8 cellular contexts compared by ENCODE assay signal in genomic region chr6:2988426-2989331, GRCh38. TPM values are rescaled to one million over a fixed set of nuclear protein-coding genes. Genes with fewer than 3 reads are reported as not detected.
DNase-seq lines count a peak whose midpoint lies in the region; ATAC-seq and TF ChIP-seq lines count a peak whose summit lies in the region.

No MANE protein-coding gene starts in this region.

- H3K27me3 ChIP-seq in right cardiac atrium (ENCODE audit: control insufficient read depth, insufficient read depth) (no peaks in the 10 kb centered on the region), aorta (ENCODE audit: control insufficient read depth in 1 of 2, insufficient read depth in 2 of 2, low read length in 1 of 2) (no peaks in the 10 kb centered on the region)

- WGBS in right cardiac atrium: under 1% methylated on average over 64 of the region's 64 CpGs
- WGBS in aorta, 2 donors: 0% methylated on average over 58 to 64 of the region's 64 CpGs

- H3K9me3 Mint-ChIP-seq in T-cell: no peaks in the 10 kb centered on the region

- ATAC-seq in HG02763 (IDR thresholded peaks at IDR 0.05; ENCODE audit: unreplicated experiment) (peak; percentile 65), T-cell (replicated peaks in 1 of 4) (peak; percentile 75 to 79 (median 76)), right cardiac atrium (peak; percentile 91 to 93), aorta (ENCODE audit: low FRiP score) (peak; percentile 94)

- peak; percentile 25 for DNase-seq in NCI-H1417 treated with DMSO at 0.1 percent for 48 hours (lab: John Stamatoyannopoulos, UW)
- peak; percentile 35 to 79 (median 64) for DNase-seq in T-cell
- peak; percentile 61 to 99 (median 87) for DNase-seq in anterior cingulate cortex (lab: John Stamatoyannopoulos, UW)
- peak; percentile 95 to 97 (median 96) for DNase-seq in right cardiac atrium
- peak; percentile 88 for DNase-seq in pulmonary artery endothelial cell (ENCODE audit: low read depth, low spot score)
- peak; percentile 97 for DNase-seq in aorta

- H3K9me3 ChIP-seq in right cardiac atrium (ENCODE audit: control insufficient read depth, low read length): no peaks in the 10 kb centered on the region
- H3K9me3 ChIP-seq in aorta (ENCODE audit: control insufficient read depth, low read length): no peaks in the 10 kb centered on the region

- H3K4me3 ChIP-seq in right cardiac atrium (ENCODE audit: low read length) (peak overlapping the region; percentile 85), aorta (ENCODE audit: low read length in 2 of 2) (peak overlapping the region; percentile 86 to 93)

- CTCF ChIA-PET in T-cell (lab: Charles Lee): interaction anchor here (0.5 to 2.8 kb wide), 22 partner anchors 11 to 1029 kb away, joined by 3 to 25 read pairs (median 6); partner anchors contain the start of genes FAM50B (in 1 of the 2), NQO2 (in 1 of the 2), SERPINB1 (in 1 of the 2) and SERPINB6 (in 1 of the 2)

- H3K27ac ChIP-seq in right cardiac atrium (ENCODE audit: low read length): peak overlapping the region; percentile 100
- peak overlapping the region; percentile 78 to 88 for H3K27ac ChIP-seq in aorta (ENCODE audit: low read depth in 1 of 2, low read length in 2 of 2)

- TF ChIP-seq CTCF in GM12873 (IDR thresholded peaks at IDR 0.05; ENCODE audit: insufficient read depth, low read depth, low read length, missing control alignments): peak; percentile 70

- peak overlapping the region; percentile 100 for H3K27ac Mint-ChIP-seq in T-cell

- no peaks in the 10 kb centered on the region for H3K36me3 ChIP-seq in aorta (ENCODE audit: control insufficient read depth in 1 of 2, insufficient read depth in 2 of 2, low read length in 1 of 2)

- intact Hi-C loops in right cardiac atrium (cut with DNase I): loop anchor here in 3 of 4 donors (5.0 to 10.0 kb wide), 5 partner anchors 36 to 144 kb away; partner anchors contain the start of gene SERPINB1 (in 1 of the 3)
- intact Hi-C loops in aorta (cut with DNase I): loop anchor here (2.0 to 5.0 kb wide), 3 partner anchors 18 to 146 kb away; partner anchors contain the start of genes SERPINB1 (in 1 of the 2) and SERPINB6 (in 1 of the 2)

- POLR2A ChIA-PET in T-cell (lab: Charles Lee): interaction anchor here (0.6 to 2.6 kb wide), 8 partner anchors 11 to 147 kb away, joined by 3 to 32 read pairs (median 5); partner anchors contain the start of genes NQO2 (in 1 of the 2) and SERPINB1 (in 1 of the 2)

- H3K4me3 Mint-ChIP-seq in T-cell: peak overlapping the region; percentile 92 to 93 (median 93)

- H3K4me1 Mint-ChIP-seq in T-cell: peaks cover 23 to 37% (median 30%) of the 10 kb centered on the region in 3 donors

- H3K27me3 Mint-ChIP-seq in T-cell: no peaks in the 10 kb centered on the region

- no peaks in the 10 kb centered on the region for H3K36me3 Mint-ChIP-seq in T-cell

- peaks cover 2% of the 10 kb centered on the region for H3K4me1 ChIP-seq in right cardiac atrium (ENCODE audit: control insufficient read depth, insufficient read depth, low read length)
- peaks cover 0 to 3% of the 10 kb centered on the region in 2 donors for H3K4me1 ChIP-seq in aorta (ENCODE audit: control insufficient read depth in 1 of 2, insufficient read depth in 2 of 2, low read length in 2 of 2)

RNA-seq across cellular contexts. Expression of gene NQO2, which starts 11.0 kb away (rescaled TPM):
- 10 to 100 TPM in 4 of 5 donors, 1 to 10 TPM in 1; 9.1 to 54.6 (median 33.0) TPM for total RNA-seq in T-cell
- 10 to 100 TPM; 38.1 to 60.6 (median 46.8) TPM for total RNA-seq in right cardiac atrium
- 71.0 TPM for polyA plus RNA-seq in right cardiac atrium
- 12.0 and 26.6 TPM in 2 replicates for total RNA-seq in pulmonary artery endothelial cell
- total RNA-seq in aorta: 10 to 100 TPM; 23.2 to 40.3 TPM
- 10 to 100 TPM; 58.6 to 58.9 TPM for polyA plus RNA-seq in aorta

RNA-seq across cellular contexts. Expression of gene SERPINB6, which starts 17.3 kb away (rescaled TPM):
- 10 to 100 TPM; 30.0 to 49.0 (median 38.0) TPM for total RNA-seq in T-cell
- total RNA-seq in right cardiac atrium: 100 to 1,000 TPM; 181 to 265 (median 207) TPM
- polyA plus RNA-seq in right cardiac atrium: 172 TPM
- total RNA-seq in pulmonary artery endothelial cell: 112 and 122 TPM in 2 replicates
- total RNA-seq in aorta: 100 to 1,000 TPM; 111 to 132 TPM
- 100 to 1,000 TPM; 174 to 243 TPM for polyA plus RNA-seq in aorta

Comparison
In these comparisons a context has a peak if more than half of its experiments do, and no peak if none do; other contexts are left out.
1. Peak in every context shown above with its lines: DNase-seq, ATAC-seq, H3K4me3 ChIP-seq and H3K27ac ChIP-seq.
2. DNase-seq: peak in every context shown above with its lines; median percentile 97 in aorta; 96 in right cardiac atrium; 88 in pulmonary artery endothelial cell; 87 in anterior cingulate cortex; 64 in T-cell; 25 in NCI-H1417 treated with DMSO at 0.1 percent for 48 hours.